Comparison of ENCODE assay signal across 21 cellular contexts in the genomic region with DNA sequence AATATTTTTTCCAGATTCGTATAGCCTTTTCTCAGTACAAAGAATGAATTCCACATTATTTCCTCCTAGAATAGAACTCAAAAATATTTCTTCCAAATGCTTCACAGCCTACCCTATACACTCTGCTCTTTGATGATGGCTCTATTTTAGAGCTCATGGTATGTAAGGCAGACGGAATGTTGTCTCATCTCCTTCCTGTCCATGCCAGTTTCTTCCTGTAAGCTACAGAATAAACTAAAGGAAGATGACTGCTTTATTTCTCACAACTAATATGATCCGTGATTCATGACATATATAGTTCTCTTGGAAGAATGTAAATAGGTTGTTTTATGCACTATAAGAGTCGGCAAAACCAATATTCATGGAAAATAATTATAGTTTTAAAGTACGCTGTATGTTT.
"Had no signal": no experiment of that assay in that cellular context is flagged by ENCODE, and none has a peak within 500 bp of the region (broad histone marks: within the 10 kb centered on the region; RNA-seq: fewer than 3 reads in every experiment).

No MANE protein-coding gene starts in this region.

- H3K27me3 ChIP-seq: cardiac muscle cell, heart left ventricle, right lobe of liver, stomach, suprapubic skin had no signal

- DNase-seq: activated naive CD4-positive, alpha-beta T cell; activated naive CD8-positive, alpha-beta T cell treated with anti-CD3 and anti-CD28 coated beads for 36 hours; activated T-cell treated with anti-CD3 and anti-CD28 coated beads, Interleukin-2, amount 50 U/mL, for 1 hour; effector CD8-positive, alpha-beta T cell; heart left ventricle; left colon; mesendoderm; mucosa of descending colon; occipital lobe; posterior cingulate gyrus; right lobe of liver; small intestine; stimulated activated CD4-positive, alpha-beta T cell treated with anti-CD3 and anti-CD28 coated beads, Interleukin-15, amount 100 ng/mL, for 24 hours; stomach; T-helper 9 cell; trophoblast cell had no signal

- H3K4me1 Mint-ChIP-seq: activated naive CD8-positive, alpha-beta T cell treated with anti-CD3 and anti-CD28 coated beads for 36 hours; stimulated activated memory B cell treated with anti-CD40 and anti-IgM and Interleukin-4, amounts not matched to agents 10 μg/mL and 1 μg/mL and 100 μg/mL, for 72 hours; WTC11 had no signal

- ATAC-seq: left colon; mucosa of descending colon; right lobe of liver; stimulated activated memory B cell treated with anti-CD40 and anti-IgM and Interleukin-4, amounts not matched to agents 10 μg/mL and 1 μg/mL and 100 μg/mL, for 72 hours; WTC11 had no signal

- H3K4me3 ChIP-seq: cardiac muscle cell, heart left ventricle, mucosa of descending colon, right lobe of liver, stomach, suprapubic skin had no signal

- H3K36me3 ChIP-seq: cardiac muscle cell, heart left ventricle, right lobe of liver, stomach, suprapubic skin had no signal

- H3K9me3 ChIP-seq: heart left ventricle, mucosa of descending colon, right lobe of liver, stomach, suprapubic skin had no signal

- H3K27ac ChIP-seq: cardiac muscle cell, heart left ventricle, right lobe of liver, stomach, suprapubic skin had no signal

- H3K4me1 ChIP-seq: right lobe of liver, suprapubic skin had no signal

- H3K27ac Mint-ChIP-seq: activated naive CD8-positive, alpha-beta T cell treated with anti-CD3 and anti-CD28 coated beads for 36 hours; activated T-helper 2 cell treated with anti-CD3 and anti-CD28 coated beads, Interferon-gamma antibody, Interleukin-2, Interleukin-4, amounts not matched to agents 10 μg/mL and 5 μg/mL and 100 μg/mL, durations not matched to agents 14 hours and 24 hours and 36 hours; stimulated activated memory B cell treated with anti-CD40 and anti-IgM and Interleukin-4, amounts not matched to agents 10 μg/mL and 1 μg/mL and 100 μg/mL, for 72 hours; WTC11 had no signal

- H3K36me3 Mint-ChIP-seq: activated naive CD8-positive, alpha-beta T cell treated with anti-CD3 and anti-CD28 coated beads for 36 hours; stimulated activated memory B cell treated with anti-CD40 and anti-IgM and Interleukin-4, amounts not matched to agents 10 μg/mL and 1 μg/mL and 100 μg/mL, for 72 hours had no signal

- H3K4me3 Mint-ChIP-seq: activated naive CD8-positive, alpha-beta T cell treated with anti-CD3 and anti-CD28 coated beads for 36 hours; stimulated activated memory B cell treated with anti-CD40 and anti-IgM and Interleukin-4, amounts not matched to agents 10 μg/mL and 1 μg/mL and 100 μg/mL, for 72 hours; WTC11 had no signal

- H3K27me3 Mint-ChIP-seq: activated naive CD8-positive, alpha-beta T cell treated with anti-CD3 and anti-CD28 coated beads for 36 hours; stimulated activated memory B cell treated with anti-CD40 and anti-IgM and Interleukin-4, amounts not matched to agents 10 μg/mL and 1 μg/mL and 100 μg/mL, for 72 hours had no signal
